In genomic region chr10:28975891-28976471, GRCh38 we compare ENCODE assay signal across 12 cellular contexts.
DNase-seq lines count a peak whose midpoint lies in the region; ATAC-seq and TF ChIP-seq lines count a peak whose summit lies in the region.
"Had no signal": no experiment of that assay in that cellular context is flagged by ENCODE, and none has a peak within 500 bp of the region (broad histone marks: within the 10 kb centered on the region; RNA-seq: fewer than 3 reads in every experiment).

No MANE protein-coding gene starts in this region.

- no peak for TF ChIP-seq CTCF in cardiac fibroblast (IDR thresholded peaks at IDR 0.05; ENCODE audit: low read depth, low read length)

- no peaks in the 10 kb centered on the region for H3K4me1 Mint-ChIP-seq in activated CD4-positive, alpha-beta T cell treated with anti-CD3 and anti-CD28 coated beads, Interleukin-2, amount 10 ng/mL, durations not matched to agents 24 days and 14 days
- H3K4me1 Mint-ChIP-seq: CD4-positive, CD25-positive, alpha-beta regulatory T cell had no signal

- H3K36me3 Mint-ChIP-seq in activated CD4-positive, alpha-beta T cell treated with anti-CD3 and anti-CD28 coated beads, Interleukin-2, amount 10 ng/mL, durations not matched to agents 24 days and 14 days (ENCODE audit: low read depth): no peaks in the 10 kb centered on the region
- H3K36me3 Mint-ChIP-seq: CD4-positive, CD25-positive, alpha-beta regulatory T cell; natural killer cell treated with Interleukin-12 subunit alpha and Interleukin-12 subunit beta and Interleukin-15 and Interleukin-18, amount 100 ng/mL, for 72 hours had no signal

- H3K9me3 Mint-ChIP-seq in activated CD4-positive, alpha-beta T cell treated with anti-CD3 and anti-CD28 coated beads, Interleukin-2, amount 10 ng/mL, durations not matched to agents 24 days and 14 days: peaks cover 4% of the 10 kb centered on the region

- H3K4me3 Mint-ChIP-seq in activated CD4-positive, alpha-beta T cell treated with anti-CD3 and anti-CD28 coated beads, Interleukin-2, amount 10 ng/mL, durations not matched to agents 24 days and 14 days: no peak overlapping the region
- H3K4me3 Mint-ChIP-seq: CD4-positive, CD25-positive, alpha-beta regulatory T cell; natural killer cell treated with Interleukin-12 subunit alpha and Interleukin-12 subunit beta and Interleukin-15 and Interleukin-18, amount 100 ng/mL, for 72 hours had no signal

- no peaks in the 10 kb centered on the region for H3K27me3 Mint-ChIP-seq in activated CD4-positive, alpha-beta T cell treated with anti-CD3 and anti-CD28 coated beads, Interleukin-2, amount 10 ng/mL, durations not matched to agents 24 days and 14 days

- H3K27ac Mint-ChIP-seq in activated CD4-positive, alpha-beta T cell treated with anti-CD3 and anti-CD28 coated beads, Interleukin-2, amount 10 ng/mL, durations not matched to agents 24 days and 14 days: no peak overlapping the region
- H3K27ac Mint-ChIP-seq: natural killer cell treated with Interleukin-12 subunit alpha and Interleukin-12 subunit beta and Interleukin-15 and Interleukin-18, amount 100 ng/mL, for 72 hours had no signal

- intact Hi-C loops in activated CD4-positive, alpha-beta T cell treated with anti-CD3 and anti-CD28 coated beads, Interleukin-2, amount 10 ng/mL, durations not matched to agents 24 days and 14 days (cut with micrococcal nuclease): no loop called here

- DNase-seq in Daoy (ENCODE audit: low read depth) (peak; percentile 72), NCI-H2107 treated with DMSO at 0.1 percent for 48 hours (lab: John Stamatoyannopoulos, UW; ENCODE audit: unreplicated experiment) (peak; percentile 97), cardiac fibroblast (ENCODE audit: low read depth in 2 of 2) (peak; percentile 55 to 59), pons (ENCODE audit: low spot score) (peak; percentile 84), hepatic stellate cell (ENCODE audit: low spot score) (no peak)
- DNase-seq in activated CD4-positive, alpha-beta T cell treated with anti-CD3 and anti-CD28 coated beads, Interleukin-2, amount 10 ng/mL, durations not matched to agents 24 days and 14 days: no peak
- DNase-seq: amniotic stem cell; CD4-positive, CD25-positive, alpha-beta regulatory T cell; NCI-H446 treated with DMSO at 0.1 percent for 48 hours had no signal

- H3K4me3 ChIP-seq in cardiac fibroblast (replicated peaks in 1 of 2; ENCODE audit: low read depth in 2 of 2, low read length in 2 of 2): no peak overlapping the region

- ATAC-seq in GM19023 (IDR thresholded peaks at IDR 0.05; ENCODE audit: unreplicated experiment) (no peak), GM21723 (IDR thresholded peaks at IDR 0.05; ENCODE audit: unreplicated experiment) (no peak)
- ATAC-seq: natural killer cell treated with Interleukin-12 subunit alpha and Interleukin-12 subunit beta and Interleukin-15 and Interleukin-18, amount 100 ng/mL, for 72 hours had no signal

Comparison
In these comparisons a context has a peak if more than half of its experiments do, and no peak if none do; other contexts are left out.
1. DNase-seq: peak in Daoy (single experiment), NCI-H2107 treated with DMSO at 0.1 percent for 48 hours (single experiment), cardiac fibroblast (2 of 2) and pons (single experiment); none in activated CD4-positive, alpha-beta T cell treated with anti-CD3 and anti-CD28 coated beads, Interleukin-2, amount 10 ng/mL, durations not matched to agents 24 days and 14 days (single experiment) and hepatic stellate cell (single experiment).